In the genomic region with DNA sequence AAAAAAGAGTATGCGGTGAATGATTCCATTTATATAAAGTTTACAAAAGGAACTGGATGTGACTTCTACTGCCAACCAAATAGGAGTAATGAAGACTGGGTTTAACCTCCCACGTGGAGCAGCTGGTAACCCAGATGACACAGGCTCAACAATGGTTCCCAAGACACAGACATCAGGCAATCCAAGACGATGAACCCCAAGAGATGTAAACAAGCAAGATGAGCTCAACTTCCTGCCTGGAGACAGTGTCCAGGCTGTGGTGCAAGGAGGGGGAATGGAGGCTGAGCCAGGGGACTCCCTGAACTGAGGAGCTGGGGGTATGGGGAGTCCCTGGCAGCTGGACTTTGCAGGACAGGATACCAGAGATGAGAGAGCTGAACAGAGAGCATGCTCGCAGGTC, we compare ENCODE assay signal across 31 cellular contexts.
DNase-seq lines count a peak whose midpoint lies in the region; TF ChIP-seq lines count a peak whose summit lies in the region.
"Had no signal": no experiment of that assay in that cellular context is flagged by ENCODE, and none has a peak within 500 bp of the region (broad histone marks: within the 10 kb centered on the region; RNA-seq: fewer than 3 reads in every experiment).

No MANE protein-coding gene starts in this region.

- no peak overlapping the region for H2BK120ac ChIP-seq in mesenchymal stem cell (ENCODE audit: low read depth, low read length)

- H3K36me3 Mint-ChIP-seq in HFFc6 (ENCODE audit: low read depth): no peaks in the 10 kb centered on the region; the same call in none of the 2 replicates
- H3K36me3 Mint-ChIP-seq in osteocyte (ENCODE audit: unreplicated experiment): no peaks in the 10 kb centered on the region

- no peaks in the 10 kb centered on the region for H3K79me1 ChIP-seq in mesenchymal stem cell (replicated peaks; ENCODE audit: low read length, poor library complexity, severe bottlenecking)

- no peak overlapping the region for H3K4me2 ChIP-seq in mesenchymal stem cell (ENCODE audit: low read length, poor library complexity, severe bottlenecking)
- H3K4me2 ChIP-seq: A549 had no signal

- no peak overlapping the region for H3K4ac ChIP-seq in mesenchymal stem cell (ENCODE audit: low read depth in 1 of 2, low read length in 2 of 2)

- H3K9me3 Mint-ChIP-seq in HFFc6 (no peaks in the 10 kb centered on the region; the same call in 1 of the 2 replicates), osteocyte (ENCODE audit: unreplicated experiment) (peaks cover 8% of the 10 kb centered on the region)

- H3K9ac ChIP-seq in mesenchymal stem cell (ENCODE audit: low read length): no peak overlapping the region

- H3K36me3 ChIP-seq in mesenchymal stem cell (ENCODE audit: control insufficient read depth in 1 of 2, insufficient read depth in 2 of 2, low read depth in 1 of 2, low read length in 2 of 2): no peaks in the 10 kb centered on the region
- H3K36me3 ChIP-seq: ascending aorta, BE2C, esophagus muscularis mucosa had no signal

- no peak overlapping the region for H3K14ac ChIP-seq in mesenchymal stem cell (ENCODE audit: low read length in 2 of 2)

- H3K23ac ChIP-seq in mesenchymal stem cell (ENCODE audit: low read length in 2 of 2): no peak overlapping the region

- H4K91ac ChIP-seq in mesenchymal stem cell (ENCODE audit: low read length): no peak overlapping the region

- no peak overlapping the region for H2BK12ac ChIP-seq in mesenchymal stem cell (ENCODE audit: low read length in 2 of 2)

- H3K9me3 ChIP-seq in mesenchymal stem cell (ENCODE audit: control insufficient read depth, low read length): peaks cover 6% of the 10 kb centered on the region
- H3K9me3 ChIP-seq: ascending aorta, BE2C, testis had no signal

- no peak overlapping the region for H3K4me3 Mint-ChIP-seq in HFFc6
- H3K4me3 Mint-ChIP-seq in osteocyte (ENCODE audit: unreplicated experiment): no peak overlapping the region
- H3K4me3 Mint-ChIP-seq: CD8-positive, alpha-beta memory T cell; endodermal cell; nephron; T-cell had no signal

- WGBS in mesenchymal stem cell: 54% methylated on average over 3 of the region's 4 CpGs

- H3K27me3 Mint-ChIP-seq in HFFc6 (ENCODE audit: insufficient read depth): peaks cover 5% of the 10 kb centered on the region; the same call in 1 of the 2 replicates
- H3K27me3 Mint-ChIP-seq in osteocyte (ENCODE audit: unreplicated experiment): peaks cover 4% of the 10 kb centered on the region
- H3K27me3 Mint-ChIP-seq: T-cell had no signal

- peak overlapping the region; percentile 25; the same call in 1 of the 2 replicates for H3K27ac Mint-ChIP-seq in HFFc6
- no peak overlapping the region for H3K27ac Mint-ChIP-seq in osteocyte (ENCODE audit: unreplicated experiment)
- H3K27ac Mint-ChIP-seq: CD8-positive, alpha-beta memory T cell; endodermal cell; nephron; T-cell had no signal

- DNase-seq in AG08396 (ENCODE audit: low spot score) (peak; percentile 77), HFFc6 (no peak), dermis blood vessel endothelial cell (peak; percentile 31), mesenchymal stem cell (peak; percentile 71), osteocyte (ENCODE audit: extremely low spot score, unreplicated experiment) (no peak), germinal center (ENCODE audit: low spot score) (no peak)
- DNase-seq in effector CD8-positive, alpha-beta T cell (lab: John Stamatoyannopoulos, UW): no peak
- DNase-seq in stimulated activated CD4-positive, alpha-beta T cell treated with anti-CD3 and anti-CD28 coated beads, Interleukin-12 subunit alpha, Interleukin-12 subunit beta, amount 100 ng/mL, for 4 hours: no peak
- DNase-seq: activated CD4-positive, alpha-beta T cell treated with anti-CD3 and anti-CD28 coated beads for 48 hours; activated effector memory CD4-positive, alpha-beta T cell treated with Interleukin-2 at 50 U/mL for 16 hours; activated T-cell treated with anti-CD3 and anti-CD28 coated beads, Interleukin-2, amount 50 U/mL, for 1 hour; BE2C; caudate nucleus; CD8-positive, alpha-beta memory T cell; cortex of kidney; endodermal cell; H7; hypothalamus; left colon; NCI-H1694 treated with DMSO at 0.1 percent for 48 hours; NCI-H446; NCI-H748 treated with DMSO at 0.1 percent for 48 hours; SIG-M5; stimulated activated naive CD8-positive, alpha-beta T cell treated with anti-CD3 and anti-CD28 coated beads, Interleukin-15, Interleukin-2, amounts not matched to agents 100 U/mL and 50 U/mL, for 24 hours; T-cell; testis had no signal

- no peak overlapping the region for H4K8ac ChIP-seq in mesenchymal stem cell (ENCODE audit: low read length)

- H2BK5ac ChIP-seq in mesenchymal stem cell (ENCODE audit: low read depth, low read length, poor library complexity, severe bottlenecking): no peak overlapping the region

- H2BK15ac ChIP-seq in mesenchymal stem cell (ENCODE audit: low read depth, poor library complexity, severe bottlenecking): no peak overlapping the region

- peaks cover 23% of the 10 kb centered on the region for H3K4me1 Mint-ChIP-seq in HFFc6 (ENCODE audit: low read depth)
- no peaks in the 10 kb centered on the region for H3K4me1 Mint-ChIP-seq in osteocyte (ENCODE audit: unreplicated experiment)
- H3K4me1 Mint-ChIP-seq: CD8-positive, alpha-beta memory T cell; endodermal cell; nephron; T-cell had no signal

- H2AFZ ChIP-seq in mesenchymal stem cell (ENCODE audit: low read depth, low read length): no peak overlapping the region

- H3K4me1 ChIP-seq in mesenchymal stem cell (ENCODE audit: control insufficient read depth, insufficient read depth, low read depth, low read length): no peaks in the 10 kb centered on the region
- H3K4me1 ChIP-seq: A549, ascending aorta, BE2C, esophagus muscularis mucosa, testis had no signal

- no peak overlapping the region for H3K4me3 ChIP-seq in mesenchymal stem cell (ENCODE audit: insufficient read depth in 1 of 2, low read depth in 1 of 2, low read length in 2 of 2)
- H3K4me3 ChIP-seq: A549, ascending aorta, esophagus muscularis mucosa, skin epidermis, testis had no signal

- no peak overlapping the region for H3K27ac ChIP-seq in mesenchymal stem cell (ENCODE audit: low read length, poor library complexity, severe bottlenecking)
- H3K27ac ChIP-seq: A549, ascending aorta, esophagus muscularis mucosa, skin epidermis, testis had no signal

- no peak overlapping the region for H3K18ac ChIP-seq in mesenchymal stem cell (ENCODE audit: low read depth in 1 of 2, low read length in 2 of 2)

- peaks cover under 1 to 10% of the 10 kb centered on the region in 2 experiments for H3K27me3 ChIP-seq in mesenchymal stem cell (ENCODE audit: control insufficient read depth in 1 of 2, insufficient read depth in 1 of 2, low read length in 2 of 2)
- H3K27me3 ChIP-seq: ascending aorta, BE2C, testis had no signal

- H2AK5ac ChIP-seq in mesenchymal stem cell (ENCODE audit: low read length, severe bottlenecking): no peak overlapping the region

- no peak for TF ChIP-seq CTCF in HFFc6 (IDR thresholded peaks at IDR 0.05)
- TF ChIP-seq CTCF in osteocyte (IDR thresholded peaks at IDR 0.05): no peak

Comparison
In these comparisons a context has a peak if more than half of its experiments do, and no peak if none do; other contexts are left out.
1. DNase-seq: peak in AG08396 (single experiment), dermis blood vessel endothelial cell (single experiment) and mesenchymal stem cell (single experiment); none in HFFc6 (single experiment), osteocyte (single experiment), effector CD8-positive, alpha-beta T cell (single experiment), germinal center (single experiment) and stimulated activated CD4-positive, alpha-beta T cell treated with anti-CD3 and anti-CD28 coated beads, Interleukin-12 subunit alpha, Interleukin-12 subunit beta, amount 100 ng/mL, for 4 hours (single experiment).